Comparison of ENCODE assay signal across 18 cellular contexts in genomic region chr13:30413842-30414241, GRCh38. TPM values are rescaled to one million over a fixed set of nuclear protein-coding genes. Genes with fewer than 3 reads are reported as not detected.
"Had no signal": no experiment of that assay in that cellular context is flagged by ENCODE, and none has a peak within 500 bp of the region (broad histone marks: within the 10 kb centered on the region; RNA-seq: fewer than 3 reads in every experiment).

No MANE protein-coding gene starts in this region.

- H3K36me3 ChIP-seq: adrenal gland, heart right ventricle, suprapubic skin, upper lobe of left lung had no signal

- ATAC-seq: heart right ventricle, left lobe of liver, mucosa of descending colon, natural killer cell, psoas muscle, sciatic nerve had no signal

- DNase-seq: activated CD4-positive, CD25-positive, alpha-beta regulatory T cell; activated naive CD4-positive, alpha-beta T cell treated with anti-CD3 and anti-CD28 coated beads, Interleukin-2, amount 50 U/mL, for 16 hours; effector CD8-positive, alpha-beta T cell; heart right ventricle; islet precursor cell; mucosa of descending colon; natural killer cell; psoas muscle; stimulated activated CD4-positive, alpha-beta T cell treated with anti-CD3 and anti-CD28 coated beads, Interleukin-2, amount 100 ng/mL, for 24 hours; stimulated activated naive CD4-positive, alpha-beta T cell; upper lobe of left lung had no signal

- H3K4me1 ChIP-seq: adrenal gland had no signal

- H3K27ac ChIP-seq: adrenal gland, coronary artery, heart right ventricle, psoas muscle, suprapubic skin, upper lobe of left lung had no signal

- H3K4me3 ChIP-seq: adrenal gland, coronary artery, heart right ventricle, mucosa of descending colon, psoas muscle, suprapubic skin, upper lobe of left lung had no signal

- H3K27me3 ChIP-seq: adrenal gland, heart right ventricle, suprapubic skin, upper lobe of left lung had no signal

- H3K9me3 ChIP-seq: adrenal gland, heart right ventricle, mucosa of descending colon, psoas muscle, suprapubic skin, upper lobe of left lung had no signal

RNA-seq across cellular contexts. Expression of gene UBE2L5, which starts 8.5 kb away (rescaled TPM):
- total RNA-seq: cardiac septum, frontal cortex, left lobe of liver, mucosa of descending colon, natural killer cell, psoas muscle, upper lobe of left lung had no signal
- polyA plus RNA-seq: psoas muscle had no signal
